27 cellular contexts compared by ENCODE assay signal in genomic region chr7:101838837-101839483, GRCh38. TPM values are rescaled to one million over a fixed set of nuclear protein-coding genes. Genes with fewer than 3 reads are reported as not detected.
DNase-seq lines count a peak whose midpoint lies in the region; ATAC-seq and TF ChIP-seq lines count a peak whose summit lies in the region.
"Had no signal": no experiment of that assay in that cellular context is flagged by ENCODE, and none has a peak within 500 bp of the region (broad histone marks: within the 10 kb centered on the region; RNA-seq: fewer than 3 reads in every experiment).

No MANE protein-coding gene starts in this region.

- no peak overlapping the region for H3K9ac ChIP-seq in mesendoderm (ENCODE audit: low read length)
- H3K9ac ChIP-seq: SK-N-SH had no signal

- intact Hi-C loops in Right ventricle myocardium inferior (cut with DNase I): no loop called here
- intact Hi-C loops in cardiac septum (cut with DNase I): no loop called here
- intact Hi-C loops in upper lobe of right lung (cut with DNase I): no loop called here

- H3K79me2 ChIP-seq in mesendoderm (ENCODE audit: control insufficient read depth, insufficient read depth, low read length): peaks cover 79% of the 10 kb centered on the region

- no peak overlapping the region for H3K4me3 ChIP-seq in mesendoderm (ENCODE audit: low read length)
- H3K4me3 ChIP-seq in upper lobe of right lung: no peak overlapping the region
- H3K4me3 ChIP-seq: breast epithelium, pancreas had no signal

- H2BK5ac ChIP-seq in mesendoderm (ENCODE audit: low read length): no peak overlapping the region

- H3K27ac Mint-ChIP-seq in glutamatergic neuron (ENCODE audit: unreplicated experiment): no peak overlapping the region
- H3K27ac Mint-ChIP-seq: CD4-positive, alpha-beta T cell; type B pancreatic cell had no signal

- H3K27me3 Mint-ChIP-seq in glutamatergic neuron (ENCODE audit: unreplicated experiment): no peaks in the 10 kb centered on the region
- H3K27me3 Mint-ChIP-seq: CD4-positive, alpha-beta T cell; naive thymus-derived CD8-positive, alpha-beta T cell; type B pancreatic cell had no signal

- ATAC-seq in Right ventricle myocardium inferior (peak; percentile 85), upper lobe of right lung (no peak), GM21390 (IDR thresholded peaks at IDR 0.05; ENCODE audit: unreplicated experiment) (no peak)
- ATAC-seq: activated T-cell treated with anti-CD3 and anti-CD28 coated beads, Interleukin-2, amount 50 U/mL, for 4 hours; naive thymus-derived CD8-positive, alpha-beta T cell; pancreas had no signal

- no peak overlapping the region for H2BK120ac ChIP-seq in mesendoderm (ENCODE audit: low read depth, low read length)

- no peak overlapping the region for H3K56ac ChIP-seq in mesendoderm (ENCODE audit: low read length)

- H3K4me1 ChIP-seq in mesendoderm (ENCODE audit: control insufficient read depth, low read depth, low read length) (peaks cover 2% of the 10 kb centered on the region), upper lobe of right lung (peaks cover 3% of the 10 kb centered on the region)
- H3K4me1 ChIP-seq: breast epithelium, pancreas had no signal

- no peak overlapping the region for H4K8ac ChIP-seq in mesendoderm (ENCODE audit: low read depth, low read length)

- TF ChIP-seq CTCF in glutamatergic neuron (IDR thresholded peaks at IDR 0.05; ENCODE audit: partially characterized antibody, unreplicated experiment) (no peak), upper lobe of right lung (IDR thresholded peaks at IDR 0.05) (no peak)

- no peaks in the 10 kb centered on the region for H3K36me3 Mint-ChIP-seq in glutamatergic neuron (ENCODE audit: unreplicated experiment)

- H3K4me2 ChIP-seq in mesendoderm (ENCODE audit: low read length): no peak overlapping the region
- H3K4me2 ChIP-seq: SK-N-SH had no signal

- H3K27ac ChIP-seq in mesendoderm (ENCODE audit: low read depth, low read length): no peak overlapping the region
- H3K27ac ChIP-seq in upper lobe of right lung: no peak overlapping the region
- H3K27ac ChIP-seq: 22Rv1, breast epithelium, pancreas, RWPE1 had no signal

- peaks cover 4% of the 10 kb centered on the region for H3K9me3 Mint-ChIP-seq in glutamatergic neuron (ENCODE audit: unreplicated experiment)
- H3K9me3 Mint-ChIP-seq: activated T-cell treated with anti-CD3 and anti-CD28 coated beads, Interleukin-2, amount 50 U/mL, for 4 hours; CD4-positive, alpha-beta T cell; type B pancreatic cell had no signal

- no peak overlapping the region for H4K5ac ChIP-seq in mesendoderm (ENCODE audit: low read length)

- no peak overlapping the region for H3K18ac ChIP-seq in mesendoderm (ENCODE audit: low read length)

- no CpG with 5 or more reads among the region's 17 CpGs for WGBS in mesendoderm (ENCODE audit: extremely low coverage, insufficient coverage, low lambda C conversion rate)

- no peaks in the 10 kb centered on the region for H3K9me3 ChIP-seq in upper lobe of right lung
- H3K9me3 ChIP-seq: breast epithelium, pancreas, SK-N-SH had no signal

- H3K27me3 ChIP-seq in mesendoderm (ENCODE audit: insufficient read depth, low read length, poor library complexity): no peaks in the 10 kb centered on the region
- H3K27me3 ChIP-seq in upper lobe of right lung: no peaks in the 10 kb centered on the region
- H3K27me3 ChIP-seq: breast epithelium, pancreas had no signal

- no peak overlapping the region for H2BK15ac ChIP-seq in mesendoderm (replicated peaks; ENCODE audit: low read depth)

- H2AK5ac ChIP-seq in mesendoderm (ENCODE audit: low read length): no peak overlapping the region

- no peak overlapping the region for H3K23ac ChIP-seq in mesendoderm (ENCODE audit: low read length)

- no peak overlapping the region for H3K4me3 Mint-ChIP-seq in glutamatergic neuron (ENCODE audit: unreplicated experiment)
- H3K4me3 Mint-ChIP-seq: activated T-cell treated with anti-CD3 and anti-CD28 coated beads, Interleukin-2, amount 50 U/mL, for 4 hours; CD4-positive, alpha-beta T cell; naive thymus-derived CD8-positive, alpha-beta T cell; type B pancreatic cell had no signal

- DNase-seq in Right ventricle myocardium inferior (ENCODE audit: missing footprints): no peak
- no peak for DNase-seq in cardiac septum (ENCODE audit: low spot score)
- peak; percentile 29 for DNase-seq in glutamatergic neuron
- peak; percentile 49 for DNase-seq in mesendoderm
- peak; percentile 31 for DNase-seq in upper lobe of right lung
- no peak for DNase-seq in hypothalamus (lab: John Stamatoyannopoulos, UW)
- DNase-seq in Kasumi-1 (lab: John Stamatoyannopoulos, UW): no peak
- DNase-seq: activated CD4-positive, alpha-beta T cell treated with anti-CD3 and anti-CD28 coated beads for 48 hours; activated naive CD4-positive, alpha-beta T cell treated with Interleukin-2 at 50 U/mL for 16 hours; activated T-cell treated with anti-CD3 and anti-CD28 coated beads, Interleukin-2, amount 50 U/mL, for 4 hours; amniotic stem cell; CD4-positive, alpha-beta T cell; dermis blood vessel endothelial cell; DMS 273 treated with DMSO at 0.1 percent for 48 hours; midbrain; MV-4-11; naive thymus-derived CD8-positive, alpha-beta T cell; NCI-H2171; NCI-H526 treated with DMSO at 0.1 percent for 48 hours; pancreas; SK-N-SH; T-helper 2 cell had no signal

- no peak overlapping the region for H3K4ac ChIP-seq in mesendoderm (ENCODE audit: low read depth, low read length)

- H3K4me1 Mint-ChIP-seq in glutamatergic neuron (ENCODE audit: low read depth, unreplicated experiment): peaks cover 10% of the 10 kb centered on the region

- peaks cover 6% of the 10 kb centered on the region for H3K79me1 ChIP-seq in mesendoderm (ENCODE audit: low read length)

- H3K36me3 ChIP-seq in mesendoderm (ENCODE audit: control insufficient read depth, insufficient read depth, low read length): no peaks in the 10 kb centered on the region
- no peaks in the 10 kb centered on the region for H3K36me3 ChIP-seq in upper lobe of right lung
- H3K36me3 ChIP-seq: breast epithelium, pancreas had no signal

RNA-seq across cellular contexts. Expression of gene CUX1, which starts 21.5 kb away (rescaled TPM):
- total RNA-seq in Right ventricle myocardium inferior: 107 TPM
- total RNA-seq in cardiac septum: 171 TPM
- 56.5 TPM for total RNA-seq in glutamatergic neuron (ENCODE audit: unreplicated experiment)
- polyA plus RNA-seq in mesendoderm (2013, experiment 1 of 2): 35.0 TPM
- 35.9 TPM for polyA plus RNA-seq in mesendoderm (2013, experiment 2 of 2)
- total RNA-seq in upper lobe of right lung: 132 TPM

Comparison
In these comparisons a context has a peak if more than half of its experiments do, and no peak if none do; other contexts are left out.
1. DNase-seq: peak in glutamatergic neuron (single experiment), mesendoderm (single experiment) and upper lobe of right lung (single experiment); none in Right ventricle myocardium inferior (single experiment), cardiac septum (single experiment), hypothalamus (0 of 51) and Kasumi-1 (0 of 2).